Comparison of ENCODE assay signal across 24 cellular contexts in genomic region chr6:108968325-108968724, GRCh38.
DNase-seq lines count a peak whose midpoint lies in the region; ATAC-seq and TF ChIP-seq lines count a peak whose summit lies in the region.
"Had no signal": no experiment of that assay in that cellular context is flagged by ENCODE, and none has a peak within 500 bp of the region (broad histone marks: within the 10 kb centered on the region; RNA-seq: fewer than 3 reads in every experiment).

No MANE protein-coding gene starts in this region.

- no peak overlapping the region for H4K5ac ChIP-seq in mesendoderm (ENCODE audit: low read length)

- H3K4ac ChIP-seq in mesendoderm (ENCODE audit: low read depth, low read length), result no peak overlapping the region

- H3K27me3 ChIP-seq in mesendoderm (ENCODE audit: insufficient read depth, low read length, poor library complexity), result no peaks in the 10 kb centered on the region
- H3K27me3 ChIP-seq: cardiac muscle cell, uterus had no signal

- H2AK5ac ChIP-seq in mesendoderm (ENCODE audit: low read length), result no peak overlapping the region

- H3K36me3 ChIP-seq in mesendoderm (ENCODE audit: control insufficient read depth, insufficient read depth, low read length), result no peaks in the 10 kb centered on the region
- H3K36me3 ChIP-seq: cardiac muscle cell, uterus had no signal

- no peaks in the 10 kb centered on the region for H3K36me3 Mint-ChIP-seq in natural killer cell
- no peaks in the 10 kb centered on the region for H3K36me3 Mint-ChIP-seq in natural killer cell treated with Interleukin-12 subunit alpha and Interleukin-12 subunit beta and Interleukin-15 and Interleukin-18, amount 100 ng/mL, for 72 hours
- H3K36me3 Mint-ChIP-seq in activated CD4-positive, alpha-beta memory T cell treated with anti-CD3 and anti-CD28 coated beads, Interleukin-2, amount 10 ng/mL, durations not matched to agents 7 days and 5 days (ENCODE audit: low read depth), result no peaks in the 10 kb centered on the region

- DNase-seq in natural killer cell (no peak), UCSD-AML1 (lab: John Stamatoyannopoulos, UW; ENCODE audit: unreplicated experiment) (peak; percentile 26), mesendoderm (peak; percentile 57), retina (no peak)
- no peak for DNase-seq in natural killer cell treated with Interleukin-12 subunit alpha and Interleukin-12 subunit beta and Interleukin-15 and Interleukin-18, amount 100 ng/mL, for 72 hours (ENCODE audit: low spot score)
- no peak for DNase-seq in activated CD4-positive, alpha-beta memory T cell treated with anti-CD3 and anti-CD28 coated beads, Interleukin-2, amount 10 ng/mL, durations not matched to agents 7 days and 5 days
- DNase-seq: activated CD4-positive, alpha-beta T cell treated with anti-CD3 and anti-CD28 coated beads for 48 hours; aorta; Calu3; cortex of kidney; IMR-90; mesenchymal stem cell; NCI-H1417; NCI-H2107; NCI-H446; stimulated activated CD4-positive, alpha-beta T cell treated with anti-CD3 and anti-CD28 coated beads, Interleukin-12 subunit alpha, Interleukin-12 subunit beta, amount 100 ng/mL, for 4 hours; stimulated activated CD4-positive, alpha-beta T cell treated with anti-CD3 and anti-CD28 coated beads, Interleukin-4, amount 100 ng/mL, for 24 hours; stimulated activated naive CD4-positive, alpha-beta T cell; uterus had no signal

- no peak overlapping the region for H2BK5ac ChIP-seq in mesendoderm (ENCODE audit: low read length)

- H3K4me2 ChIP-seq in mesendoderm (ENCODE audit: low read length), result no peak overlapping the region

- H3K4me1 ChIP-seq in mesendoderm (ENCODE audit: control insufficient read depth, low read depth, low read length), result no peaks in the 10 kb centered on the region
- H3K4me1 ChIP-seq: uterus had no signal

- no peaks in the 10 kb centered on the region for H3K9me3 Mint-ChIP-seq in natural killer cell
- no peaks in the 10 kb centered on the region for H3K9me3 Mint-ChIP-seq in natural killer cell treated with Interleukin-12 subunit alpha and Interleukin-12 subunit beta and Interleukin-15 and Interleukin-18, amount 100 ng/mL, for 72 hours
- no peaks in the 10 kb centered on the region for H3K9me3 Mint-ChIP-seq in activated CD4-positive, alpha-beta memory T cell treated with anti-CD3 and anti-CD28 coated beads, Interleukin-2, amount 10 ng/mL, durations not matched to agents 7 days and 5 days
- H3K9me3 Mint-ChIP-seq: activated naive CD4-positive, alpha-beta T cell treated with anti-CD3 and anti-CD28 coated beads, Interleukin-2, amount 50 U/mL, for 24 hours had no signal

- H3K4me3 ChIP-seq in mesendoderm (ENCODE audit: low read length), result no peak overlapping the region
- H3K4me3 ChIP-seq: cardiac muscle cell, uterus had no signal

- intact Hi-C loops in natural killer cell (cut with micrococcal nuclease), result loop anchor here (5.0 kb wide), 2 partner anchors 39 to 104 kb away; no protein-coding TSS in a partner anchor

- H3K23ac ChIP-seq in mesendoderm (ENCODE audit: low read length), result no peak overlapping the region

- no peak overlapping the region for H3K4me3 Mint-ChIP-seq in natural killer cell
- no peak overlapping the region for H3K4me3 Mint-ChIP-seq in natural killer cell treated with Interleukin-12 subunit alpha and Interleukin-12 subunit beta and Interleukin-15 and Interleukin-18, amount 100 ng/mL, for 72 hours
- H3K4me3 Mint-ChIP-seq in activated CD4-positive, alpha-beta memory T cell treated with anti-CD3 and anti-CD28 coated beads, Interleukin-2, amount 10 ng/mL, durations not matched to agents 7 days and 5 days, result no peak overlapping the region
- H3K4me3 Mint-ChIP-seq: activated naive CD4-positive, alpha-beta T cell treated with anti-CD3 and anti-CD28 coated beads, Interleukin-2, amount 50 U/mL, for 24 hours had no signal

- no peak overlapping the region for H3K9ac ChIP-seq in mesendoderm (ENCODE audit: low read length)

- WGBS in mesendoderm (ENCODE audit: extremely low coverage, insufficient coverage, low lambda C conversion rate), result no CpG with 5 or more reads among the region's 7 CpGs

- peak overlapping the region; percentile 59 to 88 for H3K27ac Mint-ChIP-seq in natural killer cell
- H3K27ac Mint-ChIP-seq in natural killer cell treated with Interleukin-12 subunit alpha and Interleukin-12 subunit beta and Interleukin-15 and Interleukin-18, amount 100 ng/mL, for 72 hours, result peak overlapping the region in 1 of 2 donors; percentile 89
- no peak overlapping the region for H3K27ac Mint-ChIP-seq in activated CD4-positive, alpha-beta memory T cell treated with anti-CD3 and anti-CD28 coated beads, Interleukin-2, amount 10 ng/mL, durations not matched to agents 7 days and 5 days
- H3K27ac Mint-ChIP-seq: activated naive CD4-positive, alpha-beta T cell treated with anti-CD3 and anti-CD28 coated beads, Interleukin-2, amount 50 U/mL, for 24 hours had no signal

- no peaks in the 10 kb centered on the region for H3K79me2 ChIP-seq in mesendoderm (ENCODE audit: control insufficient read depth, insufficient read depth, low read length)

- no peak overlapping the region for H2BK120ac ChIP-seq in mesendoderm (ENCODE audit: low read depth, low read length)

- H3K18ac ChIP-seq in mesendoderm (ENCODE audit: low read length), result no peak overlapping the region

- no peak overlapping the region for H3K56ac ChIP-seq in mesendoderm (ENCODE audit: low read length)

- no peaks in the 10 kb centered on the region for H3K79me1 ChIP-seq in mesendoderm (ENCODE audit: low read length)

- CTCF ChIA-PET in activated CD4-positive, alpha-beta memory T cell treated with anti-CD3 and anti-CD28 coated beads, Interleukin-2, amount 10 ng/mL, durations not matched to agents 7 days and 5 days (lab: Charles Lee), result interaction anchor here (1.2 kb wide), 1 partner anchor 47 kb away, joined by 3 read pairs; no protein-coding TSS in a partner anchor

- H3K27me3 Mint-ChIP-seq in natural killer cell (ENCODE audit: low read depth in 2 of 2), result no peaks in the 10 kb centered on the region
- H3K27me3 Mint-ChIP-seq in natural killer cell treated with Interleukin-12 subunit alpha and Interleukin-12 subunit beta and Interleukin-15 and Interleukin-18, amount 100 ng/mL, for 72 hours, result no peaks in the 10 kb centered on the region
- H3K27me3 Mint-ChIP-seq in activated CD4-positive, alpha-beta memory T cell treated with anti-CD3 and anti-CD28 coated beads, Interleukin-2, amount 10 ng/mL, durations not matched to agents 7 days and 5 days, result no peaks in the 10 kb centered on the region
- H3K27me3 Mint-ChIP-seq: activated naive CD4-positive, alpha-beta T cell treated with anti-CD3 and anti-CD28 coated beads, Interleukin-2, amount 50 U/mL, for 24 hours had no signal

- TF ChIP-seq CTCF in natural killer cell (IDR thresholded peaks at IDR 0.05), result no peak

- no peak overlapping the region for H2BK15ac ChIP-seq in mesendoderm (replicated peaks; ENCODE audit: low read depth)

- peaks cover 40 to 48% of the 10 kb centered on the region in 2 donors for H3K4me1 Mint-ChIP-seq in natural killer cell
- H3K4me1 Mint-ChIP-seq in natural killer cell treated with Interleukin-12 subunit alpha and Interleukin-12 subunit beta and Interleukin-15 and Interleukin-18, amount 100 ng/mL, for 72 hours (ENCODE audit: low read depth in 2 of 2), result peaks cover 22 to 34% of the 10 kb centered on the region in 2 donors
- H3K4me1 Mint-ChIP-seq in activated CD4-positive, alpha-beta memory T cell treated with anti-CD3 and anti-CD28 coated beads, Interleukin-2, amount 10 ng/mL, durations not matched to agents 7 days and 5 days, result peaks cover 20% of the 10 kb centered on the region

- POLR2A ChIA-PET in activated CD4-positive, alpha-beta memory T cell treated with anti-CD3 and anti-CD28 coated beads, Interleukin-2, amount 10 ng/mL, durations not matched to agents 7 days and 5 days (lab: Charles Lee), result no interaction called here

- H3K27ac ChIP-seq in mesendoderm (ENCODE audit: low read depth, low read length), result no peak overlapping the region
- H3K27ac ChIP-seq: C4-2B, cardiac muscle cell, uterus had no signal

- no peak overlapping the region for H4K8ac ChIP-seq in mesendoderm (ENCODE audit: low read depth, low read length)

- no peak for ATAC-seq in natural killer cell
- ATAC-seq in natural killer cell treated with Interleukin-12 subunit alpha and Interleukin-12 subunit beta and Interleukin-15 and Interleukin-18, amount 100 ng/mL, for 72 hours, result no peak
- ATAC-seq in GM19023 (IDR thresholded peaks at IDR 0.05; ENCODE audit: unreplicated experiment), result no peak
- ATAC-seq: Panc1 had no signal

Comparison
In these comparisons a context has a peak if more than half of its experiments do, and no peak if none do; other contexts are left out.
1. DNase-seq: peak in UCSD-AML1 (single experiment) and mesendoderm (single experiment); none in natural killer cell (single experiment), natural killer cell treated with Interleukin-12 subunit alpha and Interleukin-12 subunit beta and Interleukin-15 and Interleukin-18, amount 100 ng/mL, for 72 hours (single experiment), retina (single experiment) and activated CD4-positive, alpha-beta memory T cell treated with anti-CD3 and anti-CD28 coated beads, Interleukin-2, amount 10 ng/mL, durations not matched to agents 7 days and 5 days (single experiment).